Comparison of ENCODE assay signal across 9 cellular contexts in the genomic region with DNA sequence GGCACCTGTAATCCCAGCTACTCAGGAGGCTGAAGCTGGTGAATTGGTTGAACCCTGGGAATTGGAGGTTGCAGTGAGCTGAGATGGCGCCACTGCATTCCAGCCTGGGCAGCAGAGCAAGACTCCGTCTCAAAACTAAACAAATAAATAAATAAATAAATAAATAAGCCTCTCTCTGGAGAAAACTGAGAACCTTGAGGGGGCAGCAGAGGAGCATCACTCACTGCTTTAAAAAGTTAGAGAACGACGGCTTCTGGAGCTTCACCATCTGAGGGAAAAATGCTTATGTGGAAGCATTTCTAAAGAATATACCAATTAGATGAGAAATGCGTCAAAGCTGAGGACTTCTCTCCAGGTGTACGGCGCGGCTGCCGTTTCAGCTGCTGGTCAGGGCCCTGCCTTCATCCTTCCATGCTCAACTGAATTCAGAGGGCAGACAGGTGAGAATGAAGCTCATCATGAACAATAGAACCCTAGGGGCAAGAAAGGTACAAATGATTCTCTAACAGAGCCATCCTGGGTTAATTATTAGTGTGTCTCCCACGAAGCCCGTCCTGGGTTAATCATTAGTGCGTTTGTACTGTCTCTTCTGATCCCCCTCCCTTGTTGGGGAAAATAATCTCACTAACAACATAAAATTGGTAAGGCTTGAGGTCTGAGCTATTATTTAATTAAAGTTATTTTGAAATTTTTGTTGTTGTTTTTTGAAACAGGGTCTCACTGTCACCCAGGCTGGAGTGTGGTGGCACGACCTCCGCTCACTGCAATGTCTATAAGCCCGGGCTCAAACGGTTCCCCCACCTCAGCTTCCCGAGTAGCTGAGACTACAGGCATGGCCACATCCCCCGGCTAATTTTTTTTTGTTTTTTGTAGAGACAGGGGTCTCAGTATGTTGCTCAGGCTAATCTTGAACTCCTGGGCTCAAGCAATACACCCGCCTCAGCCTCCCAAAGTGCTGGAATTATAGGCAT.
DNase-seq lines count a peak whose midpoint lies in the region; ATAC-seq and TF ChIP-seq lines count a peak whose summit lies in the region.
"Had no signal": no experiment of that assay in that cellular context is flagged by ENCODE, and none has a peak within 500 bp of the region (broad histone marks: within the 10 kb centered on the region; RNA-seq: fewer than 3 reads in every experiment).

No MANE protein-coding gene starts in this region.

- H3K4me1 Mint-ChIP-seq in T-helper 2 cell treated with Interferon-gamma antibody and Interleukin-4, amounts not matched to agents 5 μg/mL and 100 μg/mL, for 36 hours (ENCODE audit: low read depth) = no peaks in the 10 kb centered on the region
- no peaks in the 10 kb centered on the region for H3K4me1 Mint-ChIP-seq in activated CD4-positive, alpha-beta T cell treated with anti-CD3 and anti-CD28 coated beads, Interleukin-2, amount 10 ng/mL, durations not matched to agents 24 days and 14 days

- BruUV-seq in OCI-LY7 (replicated peaks; lab: Mats Ljungman, UMichigan) = no TSS peak

- H3K9me2 ChIP-seq in OCI-LY7 (ENCODE audit: insufficient read depth, low read length) = no peaks in the 10 kb centered on the region

- no peaks in the 10 kb centered on the region for H4K20me1 ChIP-seq in OCI-LY3 (ENCODE audit: insufficient read depth, low read length)
- no peaks in the 10 kb centered on the region for H4K20me1 ChIP-seq in OCI-LY7 (ENCODE audit: insufficient read depth, low read length)

- H3K27ac ChIP-seq in OCI-LY3 (ENCODE audit: low read length) (no peak overlapping the region), OCI-LY7 (ENCODE audit: low read depth, low read length, poor library complexity, severe bottlenecking) (no peak overlapping the region)

- H3K36me3 Mint-ChIP-seq in T-helper 2 cell treated with Interferon-gamma antibody and Interleukin-4, amounts not matched to agents 5 μg/mL and 100 μg/mL, for 36 hours (ENCODE audit: low read depth) = no peaks in the 10 kb centered on the region
- H3K36me3 Mint-ChIP-seq in activated CD4-positive, alpha-beta T cell treated with anti-CD3 and anti-CD28 coated beads, Interleukin-2, amount 10 ng/mL, durations not matched to agents 24 days and 14 days (ENCODE audit: low read depth) = no peaks in the 10 kb centered on the region
- H3K36me3 Mint-ChIP-seq: IgD-negative memory B cell had no signal

- no peak overlapping the region for H3K27ac Mint-ChIP-seq in T-helper 2 cell treated with Interferon-gamma antibody and Interleukin-4, amounts not matched to agents 5 μg/mL and 100 μg/mL, for 36 hours
- H3K27ac Mint-ChIP-seq in activated CD4-positive, alpha-beta T cell treated with anti-CD3 and anti-CD28 coated beads, Interleukin-2, amount 10 ng/mL, durations not matched to agents 24 days and 14 days = no peak overlapping the region
- H3K27ac Mint-ChIP-seq: IgD-negative memory B cell had no signal

- CTCF ChIA-PET in OCI-LY7 (lab: Charles Lee; ENCODE audit: unreplicated experiment) = no interaction called here

- H3K4me1 ChIP-seq in OCI-LY3 (ENCODE audit: low read length) = peaks cover 4% of the 10 kb centered on the region; the same call in 1 of the 2 replicates
- H3K4me1 ChIP-seq in OCI-LY7 (ENCODE audit: insufficient read depth, low read length, poor library complexity, severe bottlenecking) = no peaks in the 10 kb centered on the region

- no peak overlapping the region for H2AFZ ChIP-seq in OCI-LY3 (ENCODE audit: low read depth, low read length)
- H2AFZ ChIP-seq in OCI-LY7 (ENCODE audit: low read length) = no peak overlapping the region

- H3K4me2 ChIP-seq in OCI-LY3 (ENCODE audit: low read length) (peak overlapping the region; percentile 18), OCI-LY7 (ENCODE audit: low read length) (no peak overlapping the region)

- DNase-seq in erythroblast (lab: John Stamatoyannopoulos, UW) (peak; percentile 17 to 24), putamen (ENCODE audit: low spot score) (peak; percentile 22), OCI-LY7 (ENCODE audit: low spot score) (no peak), OCI-M2 (lab: John Stamatoyannopoulos, UW; ENCODE audit: unreplicated experiment) (no peak)
- DNase-seq in T-helper 2 cell treated with Interferon-gamma antibody and Interleukin-4, amounts not matched to agents 5 μg/mL and 100 μg/mL, for 36 hours (ENCODE audit: low spot score) = no peak
- DNase-seq in activated CD4-positive, alpha-beta T cell treated with anti-CD3 and anti-CD28 coated beads, Interleukin-2, amount 10 ng/mL, durations not matched to agents 24 days and 14 days = no peak

- POLR2A ChIA-PET in OCI-LY7 (lab: Charles Lee) = interaction anchor here (0.6 to 0.7 kb wide), 2 partner anchors 31 to 1042 kb away, joined by 3 to 7 read pairs; no protein-coding TSS in a partner anchor

- 0 out of 2 replicates have a peak, but pooled peaks cover 4% of the 10 kb centered on the region for H3K27me3 ChIP-seq in OCI-LY3 (ENCODE audit: low read depth, low read length)

- intact Hi-C loops in OCI-LY7 (cut with micrococcal nuclease; ENCODE audit: unreplicated experiment) = no loop called here
- intact Hi-C loops in activated CD4-positive, alpha-beta T cell treated with anti-CD3 and anti-CD28 coated beads, Interleukin-2, amount 10 ng/mL, durations not matched to agents 24 days and 14 days (cut with micrococcal nuclease) = no loop called here

- no peaks in the 10 kb centered on the region for H3K9me3 Mint-ChIP-seq in T-helper 2 cell treated with Interferon-gamma antibody and Interleukin-4, amounts not matched to agents 5 μg/mL and 100 μg/mL, for 36 hours
- no peaks in the 10 kb centered on the region for H3K9me3 Mint-ChIP-seq in activated CD4-positive, alpha-beta T cell treated with anti-CD3 and anti-CD28 coated beads, Interleukin-2, amount 10 ng/mL, durations not matched to agents 24 days and 14 days
- H3K9me3 Mint-ChIP-seq: IgD-negative memory B cell had no signal

- no peaks in the 10 kb centered on the region for H3K36me3 ChIP-seq in OCI-LY3 (replicated peaks; ENCODE audit: low read depth, low read length)
- H3K36me3 ChIP-seq in OCI-LY7 (ENCODE audit: insufficient read depth, low read length) = no peaks in the 10 kb centered on the region

- H3K4me3 Mint-ChIP-seq in T-helper 2 cell treated with Interferon-gamma antibody and Interleukin-4, amounts not matched to agents 5 μg/mL and 100 μg/mL, for 36 hours = no peak overlapping the region
- no peak overlapping the region for H3K4me3 Mint-ChIP-seq in activated CD4-positive, alpha-beta T cell treated with anti-CD3 and anti-CD28 coated beads, Interleukin-2, amount 10 ng/mL, durations not matched to agents 24 days and 14 days
- H3K4me3 Mint-ChIP-seq: IgD-negative memory B cell had no signal

- no peaks in the 10 kb centered on the region for H3K27me3 Mint-ChIP-seq in T-helper 2 cell treated with Interferon-gamma antibody and Interleukin-4, amounts not matched to agents 5 μg/mL and 100 μg/mL, for 36 hours (ENCODE audit: low read depth)
- no peaks in the 10 kb centered on the region for H3K27me3 Mint-ChIP-seq in activated CD4-positive, alpha-beta T cell treated with anti-CD3 and anti-CD28 coated beads, Interleukin-2, amount 10 ng/mL, durations not matched to agents 24 days and 14 days
- H3K27me3 Mint-ChIP-seq: IgD-negative memory B cell had no signal

- no peak overlapping the region for H3K9ac ChIP-seq in OCI-LY3 (ENCODE audit: low read length)

- ATAC-seq in GM18870 (IDR thresholded peaks at IDR 0.05; ENCODE audit: unreplicated experiment) = peak; percentile 52

- TF ChIP-seq CTCF in OCI-LY3 (IDR thresholded peaks at IDR 0.05; ENCODE audit: low read depth, low read length) (peak; percentile 21; the same call in 1 of the 2 replicates), OCI-LY7 (conservative IDR thresholded peaks at IDR 0.05; ENCODE audit: low read length) (no peak)

- H3K9me3 ChIP-seq in OCI-LY3 (ENCODE audit: insufficient read depth, low read length) = no peaks in the 10 kb centered on the region
- H3K9me3 ChIP-seq in OCI-LY7 (ENCODE audit: low read length) = no peaks in the 10 kb centered on the region

- no peak for TF ChIP-seq POLR2A in erythroblast (IDR thresholded peaks at IDR 0.05; ENCODE audit: low read length)

- H3K4me3 ChIP-seq in OCI-LY3 (ENCODE audit: low read length) (no peak overlapping the region), OCI-LY7 (ENCODE audit: low read depth, low read length, poor library complexity, severe bottlenecking) (no peak overlapping the region)

- H3K79me2 ChIP-seq in OCI-LY3 (ENCODE audit: low read length) (no peaks in the 10 kb centered on the region), OCI-LY7 (ENCODE audit: insufficient read depth, low read depth, low read length) (no peaks in the 10 kb centered on the region)

Comparison
In these comparisons a context has a peak if more than half of its experiments do, and no peak if none do; other contexts are left out.
1. DNase-seq: peak in erythroblast (2 of 2) and putamen (single experiment); none in OCI-LY7 (single experiment), OCI-M2 (single experiment), T-helper 2 cell treated with Interferon-gamma antibody and Interleukin-4, amounts not matched to agents 5 μg/mL and 100 μg/mL, for 36 hours (single experiment) and activated CD4-positive, alpha-beta T cell treated with anti-CD3 and anti-CD28 coated beads, Interleukin-2, amount 10 ng/mL, durations not matched to agents 24 days and 14 days (single experiment).